Comparison of ENCODE assay signal across 1 cellular context in the genomic region with DNA sequence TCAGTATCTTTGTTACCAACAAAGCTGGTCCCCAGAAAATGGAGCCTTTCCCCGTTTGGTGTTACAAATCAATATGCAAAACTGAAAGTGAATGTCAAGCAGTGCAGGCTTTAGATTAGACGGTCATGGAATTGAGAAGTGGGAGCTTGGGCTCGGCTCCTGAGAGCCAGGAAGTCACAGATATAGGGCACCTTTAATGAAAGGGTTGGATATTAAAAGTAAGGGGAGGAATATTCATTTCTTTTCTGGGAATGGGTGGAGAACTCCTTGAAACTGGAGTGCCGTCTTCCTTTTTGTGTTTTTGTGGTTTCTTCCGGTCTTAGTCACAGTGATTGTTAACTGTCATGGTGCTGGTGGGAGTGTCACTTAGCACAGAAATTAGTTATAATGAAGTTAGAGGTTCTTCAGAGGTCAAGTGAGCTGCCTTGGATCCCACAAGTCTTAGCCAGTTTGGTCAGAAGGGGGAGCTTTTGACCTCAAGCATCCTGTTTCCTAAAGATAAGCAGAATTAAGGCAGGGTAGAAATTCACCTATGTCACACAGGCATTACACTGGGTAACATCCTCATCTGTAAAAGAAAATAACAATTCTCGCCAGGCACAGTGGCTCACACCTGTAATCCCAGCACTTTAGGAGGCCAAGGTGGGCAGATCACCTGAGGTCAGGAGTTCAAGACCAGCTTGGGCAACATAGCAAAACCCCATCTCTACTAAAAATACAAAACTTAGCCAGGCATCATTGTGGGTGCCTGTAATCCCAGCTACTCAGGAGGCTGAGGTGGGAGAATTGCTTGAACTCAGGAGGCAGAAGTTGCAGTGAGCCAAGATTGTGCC.
TF ChIP-seq lines count a peak whose summit lies in the region.

No MANE protein-coding gene starts in this region.

TF ChIP-seq in K562, 482 proteins besides CTCF, POLR2A, EP300 and RAD21 (continued from another document and continues in another):
- 0 out of 2 replicates have a peak, but pooled peaks have one; percentile 32 for TF ChIP-seq TARDBP (IDR thresholded peaks at IDR 0.05)
- TF ChIP-seq DNMT1 (IDR thresholded peaks at IDR 0.05) = 0 out of 2 replicates have a peak, but pooled peaks have one; percentile 78
- TF ChIP-seq IRF2 (CRISPR knock-in tag; IDR thresholded peaks at IDR 0.05) = no peak
- TF ChIP-seq KDM1A (IDR thresholded peaks at IDR 0.05) = peak; percentile 92 to 94
- TF ChIP-seq NKRF (IDR thresholded peaks at IDR 0.05; ENCODE audit: borderline replicate concordance) = 0 out of 2 replicates have a peak, but pooled peaks have one; percentile 7
- TF ChIP-seq AFF1 (IDR thresholded peaks at IDR 0.05; ENCODE audit: low read depth in 1 of 2, partially characterized antibody in 2 of 2) = peak in 1 of 2 experiments; percentile 37
- no peak for TF ChIP-seq ZKSCAN1 (IDR thresholded peaks at IDR 0.05; ENCODE audit: low read depth, low read length)
- no peak for TF ChIP-seq KAT8 (IDR thresholded peaks at IDR 0.05; ENCODE audit: low read depth)
- peak in 1 of 2 experiments; percentile 84; a peak in 3 of 4 replicates for TF ChIP-seq RCOR1 (IDR thresholded peaks at IDR 0.05; ENCODE audit: borderline replicate concordance in 1 of 2, low read depth in 2 of 2, low read length in 2 of 2)
- TF ChIP-seq, protein P1, sequence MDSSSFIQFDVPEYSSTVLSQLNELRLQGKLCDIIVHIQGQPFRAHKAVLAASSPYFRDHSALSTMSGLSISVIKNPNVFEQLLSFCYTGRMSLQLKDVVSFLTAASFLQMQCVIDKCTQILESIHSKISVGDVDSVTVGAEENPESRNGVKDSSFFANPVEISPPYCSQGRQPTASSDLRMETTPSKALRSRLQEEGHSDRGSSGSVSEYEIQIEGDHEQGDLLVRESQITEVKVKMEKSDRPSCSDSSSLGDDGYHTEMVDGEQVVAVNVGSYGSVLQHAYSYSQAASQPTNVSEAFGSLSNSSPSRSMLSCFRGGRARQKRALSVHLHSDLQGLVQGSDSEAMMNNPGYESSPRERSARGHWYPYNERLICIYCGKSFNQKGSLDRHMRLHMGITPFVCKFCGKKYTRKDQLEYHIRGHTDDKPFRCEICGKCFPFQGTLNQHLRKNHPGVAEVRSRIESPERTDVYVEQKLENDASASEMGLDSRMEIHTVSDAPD (CRISPR knock-in tag; IDR thresholded peaks at IDR 0.05) = no peak
- TF ChIP-seq, protein P2, sequence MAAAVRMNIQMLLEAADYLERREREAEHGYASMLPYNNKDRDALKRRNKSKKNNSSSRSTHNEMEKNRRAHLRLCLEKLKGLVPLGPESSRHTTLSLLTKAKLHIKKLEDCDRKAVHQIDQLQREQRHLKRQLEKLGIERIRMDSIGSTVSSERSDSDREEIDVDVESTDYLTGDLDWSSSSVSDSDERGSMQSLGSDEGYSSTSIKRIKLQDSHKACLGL (CRISPR knock-in tag; IDR thresholded peaks at IDR 0.05; ENCODE audit: borderline replicate concordance, poor library complexity, severe bottlenecking) = no peak
- TF ChIP-seq, protein P3, sequence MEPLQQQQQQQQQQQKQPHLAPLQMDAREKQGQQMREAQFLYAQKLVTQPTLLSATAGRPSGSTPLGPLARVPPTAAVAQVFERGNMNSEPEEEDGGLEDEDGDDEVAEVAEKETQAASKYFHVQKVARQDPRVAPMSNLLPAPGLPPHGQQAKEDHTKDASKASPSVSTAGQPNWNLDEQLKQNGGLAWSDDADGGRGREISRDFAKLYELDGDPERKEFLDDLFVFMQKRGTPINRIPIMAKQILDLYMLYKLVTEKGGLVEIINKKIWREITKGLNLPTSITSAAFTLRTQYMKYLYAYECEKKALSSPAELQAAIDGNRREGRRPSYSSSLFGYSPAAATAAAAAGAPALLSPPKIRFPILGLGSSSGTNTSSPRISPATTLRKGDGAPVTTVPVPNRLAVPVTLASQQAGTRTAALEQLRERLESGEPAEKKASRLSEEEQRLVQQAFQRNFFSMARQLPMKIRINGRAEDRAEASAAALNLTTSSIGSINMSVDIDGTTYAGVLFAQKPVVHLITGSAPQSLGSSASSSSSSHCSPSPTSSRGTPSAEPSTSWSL (CRISPR knock-in tag; IDR thresholded peaks at IDR 0.05; ENCODE audit: borderline replicate concordance) = 0 out of 2 replicates have a peak, but pooled peaks have one; percentile 1
- peak; percentile 53; the same call in 1 of the 2 replicates for TF ChIP-seq ZNF24 (IDR thresholded peaks at IDR 0.05)
- no peak for TF ChIP-seq HBP1 (CRISPR knock-in tag; IDR thresholded peaks at IDR 0.05)
- TF ChIP-seq, protein P4, sequence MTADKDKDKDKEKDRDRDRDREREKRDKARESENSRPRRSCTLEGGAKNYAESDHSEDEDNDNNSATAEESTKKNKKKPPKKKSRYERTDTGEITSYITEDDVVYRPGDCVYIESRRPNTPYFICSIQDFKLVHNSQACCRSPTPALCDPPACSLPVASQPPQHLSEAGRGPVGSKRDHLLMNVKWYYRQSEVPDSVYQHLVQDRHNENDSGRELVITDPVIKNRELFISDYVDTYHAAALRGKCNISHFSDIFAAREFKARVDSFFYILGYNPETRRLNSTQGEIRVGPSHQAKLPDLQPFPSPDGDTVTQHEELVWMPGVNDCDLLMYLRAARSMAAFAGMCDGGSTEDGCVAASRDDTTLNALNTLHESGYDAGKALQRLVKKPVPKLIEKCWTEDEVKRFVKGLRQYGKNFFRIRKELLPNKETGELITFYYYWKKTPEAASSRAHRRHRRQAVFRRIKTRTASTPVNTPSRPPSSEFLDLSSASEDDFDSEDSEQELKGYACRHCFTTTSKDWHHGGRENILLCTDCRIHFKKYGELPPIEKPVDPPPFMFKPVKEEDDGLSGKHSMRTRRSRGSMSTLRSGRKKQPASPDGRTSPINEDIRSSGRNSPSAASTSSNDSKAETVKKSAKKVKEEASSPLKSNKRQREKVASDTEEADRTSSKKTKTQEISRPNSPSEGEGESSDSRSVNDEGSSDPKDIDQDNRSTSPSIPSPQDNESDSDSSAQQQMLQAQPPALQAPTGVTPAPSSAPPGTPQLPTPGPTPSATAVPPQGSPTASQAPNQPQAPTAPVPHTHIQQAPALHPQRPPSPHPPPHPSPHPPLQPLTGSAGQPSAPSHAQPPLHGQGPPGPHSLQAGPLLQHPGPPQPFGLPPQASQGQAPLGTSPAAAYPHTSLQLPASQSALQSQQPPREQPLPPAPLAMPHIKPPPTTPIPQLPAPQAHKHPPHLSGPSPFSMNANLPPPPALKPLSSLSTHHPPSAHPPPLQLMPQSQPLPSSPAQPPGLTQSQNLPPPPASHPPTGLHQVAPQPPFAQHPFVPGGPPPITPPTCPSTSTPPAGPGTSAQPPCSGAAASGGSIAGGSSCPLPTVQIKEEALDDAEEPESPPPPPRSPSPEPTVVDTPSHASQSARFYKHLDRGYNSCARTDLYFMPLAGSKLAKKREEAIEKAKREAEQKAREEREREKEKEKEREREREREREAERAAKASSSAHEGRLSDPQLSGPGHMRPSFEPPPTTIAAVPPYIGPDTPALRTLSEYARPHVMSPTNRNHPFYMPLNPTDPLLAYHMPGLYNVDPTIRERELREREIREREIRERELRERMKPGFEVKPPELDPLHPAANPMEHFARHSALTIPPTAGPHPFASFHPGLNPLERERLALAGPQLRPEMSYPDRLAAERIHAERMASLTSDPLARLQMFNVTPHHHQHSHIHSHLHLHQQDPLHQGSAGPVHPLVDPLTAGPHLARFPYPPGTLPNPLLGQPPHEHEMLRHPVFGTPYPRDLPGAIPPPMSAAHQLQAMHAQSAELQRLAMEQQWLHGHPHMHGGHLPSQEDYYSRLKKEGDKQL (CRISPR knock-in tag; IDR thresholded peaks at IDR 0.05; ENCODE audit: borderline replicate concordance) = no peak
- TF ChIP-seq ZNF75A (CRISPR knock-in tag; IDR thresholded peaks at IDR 0.05) = no peak
- TF ChIP-seq PHF8 (IDR thresholded peaks at IDR 0.05; ENCODE audit: borderline replicate concordance, low read length) = no peak
- TF ChIP-seq POLR2H (tag; IDR thresholded peaks at IDR 0.05; ENCODE audit: low read depth) = peak; percentile 96
- peak; percentile 98 for TF ChIP-seq GTF2E2 (tag; IDR thresholded peaks at IDR 0.05)
- 0 out of 2 replicates have a peak, but pooled peaks have one; percentile 44 for TF ChIP-seq DMBX1 (CRISPR knock-in tag; IDR thresholded peaks at IDR 0.05; ENCODE audit: borderline replicate concordance)
- no peak; the same call in 1 of the 2 replicates for TF ChIP-seq CXXC5 (CRISPR knock-in tag; IDR thresholded peaks at IDR 0.05)
- 0 out of 2 replicates have a peak, but pooled peaks have one; percentile 65 for TF ChIP-seq ZBED1 (IDR thresholded peaks at IDR 0.05)
- peak; percentile 65 for TF ChIP-seq HDAC3 (IDR thresholded peaks at IDR 0.05; ENCODE audit: borderline replicate concordance, partially characterized antibody)
- TF ChIP-seq SMARCA4 (IDR thresholded peaks at IDR 0.05) = peak; percentile 90
- TF ChIP-seq, protein P5, sequence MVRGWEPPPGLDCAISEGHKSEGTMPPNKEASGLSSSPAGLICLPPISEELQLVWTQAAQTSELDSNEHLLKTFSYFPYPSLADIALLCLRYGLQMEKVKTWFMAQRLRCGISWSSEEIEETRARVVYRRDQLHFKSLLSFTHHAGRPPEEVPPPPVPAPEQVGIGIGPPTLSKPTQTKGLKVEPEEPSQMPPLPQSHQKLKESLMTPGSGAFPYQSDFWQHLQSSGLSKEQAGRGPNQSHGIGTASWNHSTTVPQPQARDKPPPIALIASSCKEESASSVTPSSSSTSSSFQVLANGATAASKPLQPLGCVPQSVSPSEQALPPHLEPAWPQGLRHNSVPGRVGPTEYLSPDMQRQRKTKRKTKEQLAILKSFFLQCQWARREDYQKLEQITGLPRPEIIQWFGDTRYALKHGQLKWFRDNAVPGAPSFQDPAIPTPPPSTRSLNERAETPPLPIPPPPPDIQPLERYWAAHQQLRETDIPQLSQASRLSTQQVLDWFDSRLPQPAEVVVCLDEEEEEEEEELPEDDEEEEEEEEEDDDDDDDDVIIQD (CRISPR knock-in tag; IDR thresholded peaks at IDR 0.05) = no peak
- TF ChIP-seq RBM14 (IDR thresholded peaks at IDR 0.05; ENCODE audit: borderline replicate concordance, insufficient read depth, low read depth, low read length) = no peak
- 0 out of 2 replicates have a peak, but pooled peaks have one; percentile 12 for TF ChIP-seq SMAD3 (CRISPR knock-in tag; conservative IDR thresholded peaks at IDR 0.05)
- peak; percentile 83 for TF ChIP-seq CBFA2T2 (conservative IDR thresholded peaks at IDR 0.05)
- peak; percentile 95 for TF ChIP-seq MEIS2 (IDR thresholded peaks at IDR 0.05; ENCODE audit: partially characterized antibody)
- peak; percentile 45; the same call in 1 of the 2 replicates for TF ChIP-seq JUN (IDR thresholded peaks at IDR 0.05; ENCODE audit: borderline replicate concordance, low read depth, low read length)
- TF ChIP-seq JUN (CRISPR knock-in tag; IDR thresholded peaks at IDR 0.05; ENCODE audit: borderline replicate concordance) = no peak
- TF ChIP-seq SMARCC2 (IDR thresholded peaks at IDR 0.05; ENCODE audit: low read depth) = 0 out of 2 replicates have a peak, but pooled peaks have one; percentile 71
- TF ChIP-seq ZNF79 (CRISPR knock-in tag; IDR thresholded peaks at IDR 0.05; ENCODE audit: low read depth) = no peak
- peak; percentile 76 for TF ChIP-seq POLR2AphosphoS5 (IDR thresholded peaks at IDR 0.05; ENCODE audit: control insufficient read depth, insufficient read depth, low read depth, low read length)
- TF ChIP-seq, protein P6, sequence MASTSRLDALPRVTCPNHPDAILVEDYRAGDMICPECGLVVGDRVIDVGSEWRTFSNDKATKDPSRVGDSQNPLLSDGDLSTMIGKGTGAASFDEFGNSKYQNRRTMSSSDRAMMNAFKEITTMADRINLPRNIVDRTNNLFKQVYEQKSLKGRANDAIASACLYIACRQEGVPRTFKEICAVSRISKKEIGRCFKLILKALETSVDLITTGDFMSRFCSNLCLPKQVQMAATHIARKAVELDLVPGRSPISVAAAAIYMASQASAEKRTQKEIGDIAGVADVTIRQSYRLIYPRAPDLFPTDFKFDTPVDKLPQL (IDR thresholded peaks at IDR 0.05; ENCODE audit: extremely low read depth, insufficient read length) = no peak
